8 cellular contexts compared by ENCODE assay signal in the genomic region with DNA sequence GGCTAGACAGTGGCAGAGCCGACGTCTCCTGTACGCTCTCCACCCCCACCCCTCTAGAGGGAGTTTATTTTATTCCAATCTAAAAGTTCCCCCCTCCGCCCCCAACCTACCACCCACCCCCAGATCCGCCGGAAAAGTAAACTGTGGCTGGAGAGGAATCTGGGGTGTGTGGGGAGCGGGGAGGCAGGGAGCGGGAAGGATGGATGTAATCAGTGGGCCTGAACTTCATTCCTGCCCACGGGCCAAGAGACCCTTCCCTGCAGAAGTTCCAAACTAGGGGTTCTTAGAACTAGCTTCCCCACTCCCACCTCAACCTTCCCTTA. TPM values are rescaled to one million over a fixed set of nuclear protein-coding genes. Genes with fewer than 3 reads are reported as not detected.
DNase-seq lines count a peak whose midpoint lies in the region; ATAC-seq and TF ChIP-seq lines count a peak whose summit lies in the region.

No MANE protein-coding gene starts in this region.

- no peak for DNase-seq in GM23338 (ENCODE audit: low spot score)
- no peak for DNase-seq in activated CD8-positive, alpha-beta T cell treated with anti-CD3 and anti-CD28 coated beads for 36 hours
- no peak for DNase-seq in hepatocyte (ENCODE audit: low spot score)
- no peak for DNase-seq in NCI-H2227 (lab: John Stamatoyannopoulos, UW; ENCODE audit: unreplicated experiment)
- DNase-seq in NCI-H2029 treated with DMSO at 0.1 percent for 48 hours (lab: John Stamatoyannopoulos, UW): no peak
- no peak for DNase-seq in NCI-H1092 treated with DMSO at 0.1 percent for 48 hours (lab: John Stamatoyannopoulos, UW)

- no peaks in the 10 kb centered on the region for H3K36me3 Mint-ChIP-seq in GM23338 (ENCODE audit: low read depth)
- H3K36me3 Mint-ChIP-seq in activated CD8-positive, alpha-beta T cell treated with anti-CD3 and anti-CD28 coated beads for 36 hours (ENCODE audit: low read depth): peaks cover 37% of the 10 kb centered on the region

- no peaks in the 10 kb centered on the region for H3K36me3 ChIP-seq in GM23338 (ENCODE audit: insufficient read depth)
- no peaks in the 10 kb centered on the region for H3K36me3 ChIP-seq in hepatocyte (replicated peaks; ENCODE audit: insufficient read depth, low read depth)

- H3K4me3 ChIP-seq in GM23338 (peak overlapping the region; percentile 87), hepatocyte (peak overlapping the region; percentile 30), skin epidermis (peak overlapping the region; percentile 68 to 98 (median 84))

- H3K27me3 Mint-ChIP-seq in GM23338 (ENCODE audit: insufficient read depth, low read depth, poor library complexity): peaks cover 23% of the 10 kb centered on the region
- peaks cover 1% of the 10 kb centered on the region for H3K27me3 Mint-ChIP-seq in activated CD8-positive, alpha-beta T cell treated with anti-CD3 and anti-CD28 coated beads for 36 hours

- ATAC-seq in GM23338 (no peak), GM18873 (IDR thresholded peaks at IDR 0.05; ENCODE audit: low FRiP score, unreplicated experiment) (no peak)
- no peak for ATAC-seq in activated CD8-positive, alpha-beta T cell treated with anti-CD3 and anti-CD28 coated beads for 36 hours

- peak overlapping the region; percentile 94 for H3K27ac ChIP-seq in GM23338 (ENCODE audit: low read depth)
- peak overlapping the region; percentile 96 for H3K27ac ChIP-seq in hepatocyte
- H3K27ac ChIP-seq in skin epidermis: peak overlapping the region in 20 of 21 experiments; percentile 45 to 100 (median 98)

- 26% methylated on average over 9 of the region's 9 CpGs for WGBS in hepatocyte (ENCODE audit: low lambda C conversion rate, missing lambda C conversion rate)

- POLR2A ChIA-PET in activated CD8-positive, alpha-beta T cell treated with anti-CD3 and anti-CD28 coated beads for 36 hours (lab: Charles Lee): no interaction called here

- intact Hi-C loops in activated CD8-positive, alpha-beta T cell treated with anti-CD3 and anti-CD28 coated beads for 36 hours (cut with micrococcal nuclease): no loop called here

- H3K9me3 Mint-ChIP-seq in GM23338: no peaks in the 10 kb centered on the region; the same call in 2 of the 3 replicates
- H3K9me3 Mint-ChIP-seq in activated CD8-positive, alpha-beta T cell treated with anti-CD3 and anti-CD28 coated beads for 36 hours: no peaks in the 10 kb centered on the region

- CTCF ChIA-PET in activated CD8-positive, alpha-beta T cell treated with anti-CD3 and anti-CD28 coated beads for 36 hours (lab: Charles Lee): no interaction called here

- peaks cover 11% of the 10 kb centered on the region for H3F3A ChIP-seq in GM23338 (replicated peaks; ENCODE audit: low read depth)

- peaks cover 23% of the 10 kb centered on the region for H3K79me2 ChIP-seq in GM23338 (replicated peaks; ENCODE audit: insufficient read depth)
- peaks cover 40% of the 10 kb centered on the region for H3K79me2 ChIP-seq in hepatocyte

- H3K27ac Mint-ChIP-seq in GM23338: peak overlapping the region; percentile 97
- peak overlapping the region; percentile 76 for H3K27ac Mint-ChIP-seq in activated CD8-positive, alpha-beta T cell treated with anti-CD3 and anti-CD28 coated beads for 36 hours

- H3K9me3 ChIP-seq in hepatocyte (ENCODE audit: low read depth): no peaks in the 10 kb centered on the region

- H3K4me2 ChIP-seq in GM23338 (peak overlapping the region; percentile 99), hepatocyte (peak overlapping the region; percentile 81)

- peak overlapping the region; percentile 91 for H3K4me3 Mint-ChIP-seq in GM23338
- peak overlapping the region; percentile 70 for H3K4me3 Mint-ChIP-seq in activated CD8-positive, alpha-beta T cell treated with anti-CD3 and anti-CD28 coated beads for 36 hours

- no peak for TF ChIP-seq CTCF in GM23338 (conservative IDR thresholded peaks at IDR 0.05; ENCODE audit: low read depth in 2 of 2)
- TF ChIP-seq CTCF in activated CD8-positive, alpha-beta T cell treated with anti-CD3 and anti-CD28 coated beads for 36 hours (IDR thresholded peaks at IDR 0.05): no peak
- peak; percentile 10 for TF ChIP-seq CTCF in hepatocyte (IDR thresholded peaks at IDR 0.05; ENCODE audit: poor library complexity)

- peaks cover 62% of the 10 kb centered on the region for H3K4me1 Mint-ChIP-seq in GM23338
- peaks cover 48% of the 10 kb centered on the region for H3K4me1 Mint-ChIP-seq in activated CD8-positive, alpha-beta T cell treated with anti-CD3 and anti-CD28 coated beads for 36 hours (ENCODE audit: low read depth)

- peaks cover 41% of the 10 kb centered on the region for H3K4me1 ChIP-seq in GM23338 (ENCODE audit: insufficient read depth)
- H3K4me1 ChIP-seq in hepatocyte (ENCODE audit: insufficient read depth): peaks cover 56% of the 10 kb centered on the region

- H3K27me3 ChIP-seq in GM23338 (ENCODE audit: insufficient read depth): no peaks in the 10 kb centered on the region
- H3K27me3 ChIP-seq in hepatocyte: no peaks in the 10 kb centered on the region

- H2AFZ ChIP-seq in GM23338 (peak overlapping the region; percentile 78; the same call in 1 of the 2 replicates), hepatocyte (peak overlapping the region; percentile 13)

- no peaks in the 10 kb centered on the region for H3K9me2 ChIP-seq in GM23338 (ENCODE audit: insufficient read depth)
- no peaks in the 10 kb centered on the region for H3K9me2 ChIP-seq in hepatocyte (replicated peaks; ENCODE audit: insufficient read depth)

- H4K20me1 ChIP-seq in GM23338 (replicated peaks; ENCODE audit: insufficient read depth): no peaks in the 10 kb centered on the region; the same call in 1 of the 2 replicates
- H4K20me1 ChIP-seq in hepatocyte (ENCODE audit: insufficient read depth, poor library complexity, severe bottlenecking): peaks cover 33% of the 10 kb centered on the region

TF ChIP-seq in GM23338, 12 proteins besides CTCF, POLR2A, EP300 and RAD21:
- TF ChIP-seq POLR2AphosphoS5 (IDR thresholded peaks at IDR 0.05; ENCODE audit: low read depth) (no peak), EZH2phosphoT487 (IDR thresholded peaks at IDR 0.05; ENCODE audit: unreplicated experiment) (no peak)
- TF ChIP-seq, protein P1, sequence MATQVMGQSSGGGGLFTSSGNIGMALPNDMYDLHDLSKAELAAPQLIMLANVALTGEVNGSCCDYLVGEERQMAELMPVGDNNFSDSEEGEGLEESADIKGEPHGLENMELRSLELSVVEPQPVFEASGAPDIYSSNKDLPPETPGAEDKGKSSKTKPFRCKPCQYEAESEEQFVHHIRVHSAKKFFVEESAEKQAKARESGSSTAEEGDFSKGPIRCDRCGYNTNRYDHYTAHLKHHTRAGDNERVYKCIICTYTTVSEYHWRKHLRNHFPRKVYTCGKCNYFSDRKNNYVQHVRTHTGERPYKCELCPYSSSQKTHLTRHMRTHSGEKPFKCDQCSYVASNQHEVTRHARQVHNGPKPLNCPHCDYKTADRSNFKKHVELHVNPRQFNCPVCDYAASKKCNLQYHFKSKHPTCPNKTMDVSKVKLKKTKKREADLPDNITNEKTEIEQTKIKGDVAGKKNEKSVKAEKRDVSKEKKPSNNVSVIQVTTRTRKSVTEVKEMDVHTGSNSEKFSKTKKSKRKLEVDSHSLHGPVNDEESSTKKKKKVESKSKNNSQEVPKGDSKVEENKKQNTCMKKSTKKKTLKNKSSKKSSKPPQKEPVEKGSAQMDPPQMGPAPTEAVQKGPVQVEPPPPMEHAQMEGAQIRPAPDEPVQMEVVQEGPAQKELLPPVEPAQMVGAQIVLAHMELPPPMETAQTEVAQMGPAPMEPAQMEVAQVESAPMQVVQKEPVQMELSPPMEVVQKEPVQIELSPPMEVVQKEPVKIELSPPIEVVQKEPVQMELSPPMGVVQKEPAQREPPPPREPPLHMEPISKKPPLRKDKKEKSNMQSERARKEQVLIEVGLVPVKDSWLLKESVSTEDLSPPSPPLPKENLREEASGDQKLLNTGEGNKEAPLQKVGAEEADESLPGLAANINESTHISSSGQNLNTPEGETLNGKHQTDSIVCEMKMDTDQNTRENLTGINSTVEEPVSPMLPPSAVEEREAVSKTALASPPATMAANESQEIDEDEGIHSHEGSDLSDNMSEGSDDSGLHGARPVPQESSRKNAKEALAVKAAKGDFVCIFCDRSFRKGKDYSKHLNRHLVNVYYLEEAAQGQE (IDR thresholded peaks at IDR 0.05; ENCODE audit: unreplicated experiment): no peak
- TF ChIP-seq, protein P2, sequence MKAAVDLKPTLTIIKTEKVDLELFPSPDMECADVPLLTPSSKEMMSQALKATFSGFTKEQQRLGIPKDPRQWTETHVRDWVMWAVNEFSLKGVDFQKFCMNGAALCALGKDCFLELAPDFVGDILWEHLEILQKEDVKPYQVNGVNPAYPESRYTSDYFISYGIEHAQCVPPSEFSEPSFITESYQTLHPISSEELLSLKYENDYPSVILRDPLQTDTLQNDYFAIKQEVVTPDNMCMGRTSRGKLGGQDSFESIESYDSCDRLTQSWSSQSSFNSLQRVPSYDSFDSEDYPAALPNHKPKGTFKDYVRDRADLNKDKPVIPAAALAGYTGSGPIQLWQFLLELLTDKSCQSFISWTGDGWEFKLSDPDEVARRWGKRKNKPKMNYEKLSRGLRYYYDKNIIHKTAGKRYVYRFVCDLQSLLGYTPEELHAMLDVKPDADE (IDR thresholded peaks at IDR 0.05): no peak

RNA-seq across cellular contexts. Expression of a gene that starts 0.5 kb away (rescaled TPM):
- 8.3 and 10.0 TPM in 2 replicates for total RNA-seq in GM23338 (2014; rRNA removed; shearing (Covaris generic))
- polyA plus RNA-seq in GM23338 (2016; fragmentation: Nextera tagmentation; extraction: Ambion mirVana): 4.7 and 4.9 TPM in 2 replicates
- total RNA-seq in activated CD8-positive, alpha-beta T cell treated with anti-CD3 and anti-CD28 coated beads for 36 hours: 10 to 100 TPM; 88.0 to 88.3 TPM
- total RNA-seq in hepatocyte: 71.6 and 78.7 TPM in 2 replicates
- polyA plus RNA-seq in hepatocyte: 112 and 115 TPM in 2 replicates

RNA-seq across cellular contexts. Expression of a gene that starts 38.5 kb away (rescaled TPM):
- total RNA-seq in GM23338 (2014; rRNA removed; shearing (Covaris generic)): not detected in 2 replicates
- polyA plus RNA-seq in GM23338 (2016; fragmentation: Nextera tagmentation; extraction: Ambion mirVana) (0.03 TPM in 1 of 2 replicates, not detected in the other), hepatocyte (1.4 TPM in 1 of 2 replicates, not detected in the other)
- 1 to 10 TPM; 2.5 TPM for total RNA-seq in activated CD8-positive, alpha-beta T cell treated with anti-CD3 and anti-CD28 coated beads for 36 hours
- total RNA-seq in hepatocyte: 0.10 TPM in 1 of 2 replicates, not detected in the other

RNA-seq across cellular contexts. Expression of a gene that starts 46.5 kb away (rescaled TPM):
- 2.0 and 2.1 TPM in 2 replicates for total RNA-seq in GM23338 (2014; rRNA removed; shearing (Covaris generic))
- polyA plus RNA-seq in GM23338 (2016; fragmentation: Nextera tagmentation; extraction: Ambion mirVana) (1.8 and 2.5 TPM in 2 replicates), hepatocyte (6.5 and 7.6 TPM in 2 replicates)
- total RNA-seq in activated CD8-positive, alpha-beta T cell treated with anti-CD3 and anti-CD28 coated beads for 36 hours: under 1 TPM; 0.69 to 0.79 TPM
- total RNA-seq in hepatocyte: 1.2 and 3.7 TPM in 2 replicates

RNA-seq across cellular contexts. Expression of a gene that starts 46.5 kb away (rescaled TPM):
- 32.7 and 38.3 TPM in 2 replicates for total RNA-seq in GM23338 (2014; rRNA removed; shearing (Covaris generic))
- polyA plus RNA-seq in GM23338 (2016; fragmentation: Nextera tagmentation; extraction: Ambion mirVana) (8.5 and 10.3 TPM in 2 replicates), hepatocyte (42.0 and 49.0 TPM in 2 replicates)
- total RNA-seq in activated CD8-positive, alpha-beta T cell treated with anti-CD3 and anti-CD28 coated beads for 36 hours: 10 to 100 TPM; 16.2 to 18.3 TPM
- total RNA-seq in hepatocyte: 38.0 and 48.6 TPM in 2 replicates

Comparison
In these comparisons a context has a peak if more than half of its experiments do, and no peak if none do; other contexts are left out.
1. H3K4me3 ChIP-seq: peak in every context shown above with its lines; median percentile 87 in GM23338; 84 in skin epidermis; 30 in hepatocyte.